Comparison of ENCODE assay signal across 12 cellular contexts in the genomic region with DNA sequence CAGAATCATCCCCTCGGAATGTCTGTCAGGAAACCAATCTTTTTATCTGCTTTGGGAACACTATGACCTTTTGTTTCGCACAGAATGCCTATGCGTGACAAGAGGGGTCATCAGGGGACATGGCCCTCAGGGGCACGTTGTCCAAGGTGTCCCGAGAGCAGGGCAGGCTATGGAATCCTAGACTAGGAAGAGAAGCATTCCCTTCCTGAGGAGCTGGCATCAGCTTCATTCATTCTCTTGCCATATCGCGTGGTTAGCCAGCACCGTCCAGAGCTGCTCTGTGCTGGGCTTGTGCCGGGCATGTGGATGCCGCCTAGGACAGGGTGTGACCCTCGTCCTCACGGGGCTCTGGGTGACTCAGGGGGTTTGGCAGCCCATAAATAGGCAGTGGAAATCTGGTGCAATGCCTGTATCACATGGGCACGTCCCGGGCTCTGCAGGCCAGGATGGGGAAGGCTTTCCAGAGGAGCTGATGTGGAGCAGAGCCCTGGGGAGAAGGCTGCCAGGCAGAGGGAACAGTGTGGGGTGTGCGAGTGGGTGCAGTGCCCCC.
DNase-seq lines count a peak whose midpoint lies in the region; ATAC-seq and TF ChIP-seq lines count a peak whose summit lies in the region.
"Had no signal": no experiment of that assay in that cellular context is flagged by ENCODE, and none has a peak within 500 bp of the region (broad histone marks: within the 10 kb centered on the region; RNA-seq: fewer than 3 reads in every experiment).

No MANE protein-coding gene starts in this region.

- TF ChIP-seq CTCF in AG09319 (IDR thresholded peaks at IDR 0.05; ENCODE audit: low read depth, low read length) = no peak
- TF ChIP-seq CTCF in epithelial cell of esophagus (IDR thresholded peaks at IDR 0.05; ENCODE audit: insufficient read depth, low read depth, low read length, missing control alignments) = no peak
- TF ChIP-seq CTCF in mucosa of descending colon (IDR thresholded peaks at IDR 0.05) = no peak
- TF ChIP-seq CTCF in CD8-positive, alpha-beta T cell (IDR thresholded peaks at IDR 0.05) = no peak

- CTCF ChIA-PET in CD8-positive, alpha-beta T cell (lab: Charles Lee) = no interaction called here

- no peaks in the 10 kb centered on the region for H3K36me3 ChIP-seq in mucosa of descending colon (ENCODE audit: low read depth)
- H3K36me3 ChIP-seq in CD8-positive, alpha-beta T cell (ENCODE audit: insufficient read depth, low read length) = no peaks in the 10 kb centered on the region
- H3K36me3 ChIP-seq: HAP-1 had no signal

- DNase-seq in AG09319 (ENCODE audit: extremely low read depth, low read depth) (peak; percentile 48), LoVo (ENCODE audit: low spot score) (peak; percentile 80), epithelial cell of esophagus (ENCODE audit: low read depth) (peak; percentile 87), mucosa of descending colon (no peak), NCI-H2107 treated with DMSO at 0.1 percent for 48 hours (lab: John Stamatoyannopoulos, UW; ENCODE audit: unreplicated experiment) (no peak)
- DNase-seq in stimulated activated CD4-positive, alpha-beta T cell treated with anti-CD3 and anti-CD28 coated beads, Interleukin-4, amount 100 ng/mL, for 24 hours = no peak
- DNase-seq in CD8-positive, alpha-beta T cell = no peak
- DNase-seq: NCI-H1105 had no signal

- peaks cover 41% of the 10 kb centered on the region for H3K27me3 Mint-ChIP-seq in CD8-positive, alpha-beta T cell (ENCODE audit: low read depth)

- POLR2A ChIA-PET in CD8-positive, alpha-beta T cell (lab: Charles Lee) = no interaction called here

- H3K9me3 Mint-ChIP-seq in CD8-positive, alpha-beta T cell = no peaks in the 10 kb centered on the region

- H3K36me3 Mint-ChIP-seq in CD8-positive, alpha-beta T cell = no peaks in the 10 kb centered on the region

- H3K9me3 ChIP-seq in mucosa of descending colon = no peaks in the 10 kb centered on the region
- H3K9me3 ChIP-seq in CD8-positive, alpha-beta T cell (ENCODE audit: low read length) = no peaks in the 10 kb centered on the region
- H3K9me3 ChIP-seq: HAP-1 had no signal

- H3K4me3 ChIP-seq in epithelial cell of esophagus (ENCODE audit: low read length) (no peak overlapping the region), mucosa of descending colon (no peak overlapping the region)
- no peak overlapping the region for H3K4me3 ChIP-seq in CD8-positive, alpha-beta T cell (ENCODE audit: low read depth, low read length)
- H3K4me3 ChIP-seq: HAP-1, lung had no signal

- H3K4me1 ChIP-seq in mucosa of descending colon (ENCODE audit: low read depth) = no peaks in the 10 kb centered on the region
- no peaks in the 10 kb centered on the region for H3K4me1 ChIP-seq in CD8-positive, alpha-beta T cell (ENCODE audit: insufficient read depth, low read length)
- H3K4me1 ChIP-seq: HAP-1 had no signal

- intact Hi-C loops in mucosa of descending colon (cut with DNase I, micrococcal nuclease) = no loop called here
- intact Hi-C loops in CD8-positive, alpha-beta T cell (cut with DNase I, micrococcal nuclease) = no loop called here

- no peak overlapping the region for H3K4me3 Mint-ChIP-seq in CD8-positive, alpha-beta T cell
- H3K4me3 Mint-ChIP-seq: B cell had no signal

- no peak overlapping the region for H3K27ac Mint-ChIP-seq in CD8-positive, alpha-beta T cell
- H3K27ac Mint-ChIP-seq: B cell had no signal

- no peak overlapping the region for H3K27ac ChIP-seq in CD8-positive, alpha-beta T cell (ENCODE audit: low read depth, low read length)

- no peaks in the 10 kb centered on the region for H3K4me1 Mint-ChIP-seq in CD8-positive, alpha-beta T cell (ENCODE audit: low read depth)
- H3K4me1 Mint-ChIP-seq: B cell had no signal

- H3K27me3 ChIP-seq in CD8-positive, alpha-beta T cell (ENCODE audit: insufficient read depth, low read length) = no peaks in the 10 kb centered on the region

- ATAC-seq in mucosa of descending colon = peak; percentile 44
- no peak for ATAC-seq in CD8-positive, alpha-beta T cell
- ATAC-seq in GM18873 (IDR thresholded peaks at IDR 0.05; ENCODE audit: low FRiP score, unreplicated experiment) = no peak

Comparison
In these comparisons a context has a peak if more than half of its experiments do, and no peak if none do; other contexts are left out.
1. DNase-seq: peak in AG09319 (single experiment), LoVo (single experiment) and epithelial cell of esophagus (single experiment); none in mucosa of descending colon (0 of 3), NCI-H2107 treated with DMSO at 0.1 percent for 48 hours (single experiment), stimulated activated CD4-positive, alpha-beta T cell treated with anti-CD3 and anti-CD28 coated beads, Interleukin-4, amount 100 ng/mL, for 24 hours (single experiment) and CD8-positive, alpha-beta T cell (0 of 7).